In genomic region chr11:33315822-33316221, GRCh38 we compare ENCODE assay signal across 1 cellular context.
TF ChIP-seq lines count a peak whose summit lies in the region.

No MANE protein-coding gene starts in this region.

TF ChIP-seq in GM12878, 131 proteins besides CTCF, POLR2A, EP300 and RAD21:
- TF ChIP-seq RAD51 (IDR thresholded peaks at IDR 0.05) (no peak), BRCA1 (IDR thresholded peaks at IDR 0.05; ENCODE audit: low read depth, low read length) (no peak), ESRRA (IDR thresholded peaks at IDR 0.05; ENCODE audit: low read length) (no peak), EGR1 (IDR thresholded peaks at IDR 0.05; ENCODE audit: borderline replicate concordance in 1 of 2, low read depth in 2 of 2, low read length in 2 of 2) (no peak), RCOR1 (conservative IDR thresholded peaks at IDR 0.05; ENCODE audit: low read depth, low read length) (no peak), JUNB (IDR thresholded peaks at IDR 0.05) (0 out of 2 replicates have a peak, but pooled peaks have one; percentile 14), ZNF384 (IDR thresholded peaks at IDR 0.05; ENCODE audit: borderline replicate concordance, low read depth, low read length) (no peak), MTA3 (IDR thresholded peaks at IDR 0.05; ENCODE audit: borderline replicate concordance, low read length) (no peak), HDAC2 (IDR thresholded peaks at IDR 0.05) (no peak), USF2 (IDR thresholded peaks at IDR 0.05; ENCODE audit: borderline replicate concordance, low read depth, low read length) (no peak), FOXM1 (IDR thresholded peaks at IDR 0.05; ENCODE audit: low read depth, low read length) (no peak), PAX5 (IDR thresholded peaks at IDR 0.05; ENCODE audit: borderline replicate concordance, low read depth, low read length) (no peak), RUNX3 (IDR thresholded peaks at IDR 0.05; ENCODE audit: low read length) (peak; percentile 52; the same call in 1 of the 2 replicates), NBN (IDR thresholded peaks at IDR 0.05) (no peak), TCF12 (IDR thresholded peaks at IDR 0.05; ENCODE audit: low read depth, low read length) (no peak), SMAD1 (IDR thresholded peaks at IDR 0.05; ENCODE audit: low read depth, partially characterized antibody) (no peak), ATF2 (IDR thresholded peaks at IDR 0.05; ENCODE audit: low read length) (no peak)
TF ChIP-seq in GM12878: peak in this region for 2.
